9 cellular contexts compared by ENCODE assay signal in the genomic region with DNA sequence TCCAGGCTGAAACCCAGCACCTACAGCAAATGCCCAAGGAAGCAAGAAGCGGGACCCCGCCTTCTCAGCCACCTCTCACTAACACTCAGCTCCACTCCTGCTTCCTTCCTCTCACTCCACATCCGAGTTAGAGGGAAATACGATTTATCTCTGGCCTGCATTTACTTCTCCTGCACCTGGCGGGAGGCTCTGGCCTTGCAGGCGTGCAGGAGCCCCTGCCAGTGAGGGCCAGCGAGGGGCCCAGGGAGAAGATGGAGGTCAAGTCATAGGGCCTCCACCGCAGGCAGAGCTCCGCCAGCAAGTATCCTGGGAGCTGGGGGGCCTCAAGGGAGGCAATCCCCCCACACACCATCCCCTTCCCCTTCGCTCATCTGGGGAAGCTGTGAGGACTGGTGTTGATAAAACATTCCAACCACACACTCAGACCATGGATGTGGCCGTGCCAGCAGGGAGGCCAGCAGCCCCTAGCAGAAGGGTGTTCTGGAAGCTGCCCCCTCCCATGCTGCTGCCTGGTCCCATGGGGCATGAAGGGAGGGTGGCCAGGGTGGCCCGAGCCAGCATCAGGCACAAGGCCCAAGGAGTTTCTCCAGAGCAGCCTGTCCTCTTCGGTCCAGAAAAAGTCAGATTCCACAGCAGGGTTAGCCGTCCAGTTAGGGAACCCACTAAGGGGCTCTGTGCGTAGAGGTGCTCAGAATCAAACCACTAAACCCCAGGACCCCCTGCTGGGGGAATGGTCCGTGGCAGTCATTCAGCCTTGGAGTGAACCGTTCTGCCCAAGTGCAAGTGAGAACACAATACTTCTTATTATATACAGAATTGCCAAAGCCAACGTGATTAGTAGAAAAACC.
A peak's percentile ranks its signal among the peaks of the same experiment; 100 is the strongest.
DNase-seq lines count a peak whose midpoint lies in the region; ATAC-seq and TF ChIP-seq lines count a peak whose summit lies in the region.
"Had no signal": no experiment of that assay in that cellular context is flagged by ENCODE, and none has a peak within 500 bp of the region (broad histone marks: within the 10 kb centered on the region; RNA-seq: fewer than 3 reads in every experiment).

No MANE protein-coding gene starts in this region.

- H3K9me3 ChIP-seq in BE2C = no peaks in the 10 kb centered on the region
- no peaks in the 10 kb centered on the region for H3K9me3 ChIP-seq in right cardiac atrium (ENCODE audit: control insufficient read depth, low read length)

- DNase-seq in BE2C = peak; percentile 68
- peak; percentile 22 for DNase-seq in activated CD8-positive, alpha-beta memory T cell treated with anti-CD3 and anti-CD28 coated beads, Interleukin-2, amount 50 U/mL, for 48 hours
- peak in 1 of 3 donors; percentile 67 for DNase-seq in right cardiac atrium
- no peak for DNase-seq in skeletal muscle cell (ENCODE audit: low read depth)
- no peak for DNase-seq in DMS53 (lab: John Stamatoyannopoulos, UW)
- no peak for DNase-seq in activated CD4-positive, alpha-beta T cell treated with anti-CD3 and anti-CD28 coated beads for 1 hour
- no peak for DNase-seq in activated CD4-positive, alpha-beta T cell treated with anti-CD3 and anti-CD28 coated beads, Interleukin-2, amount 50 U/mL, for 1 hour
- DNase-seq: NCI-H2029 had no signal

- ATAC-seq in right cardiac atrium (peak; percentile 5 to 16), GM21825 (IDR thresholded peaks at IDR 0.05; ENCODE audit: unreplicated experiment) (no peak)

- H3K27ac ChIP-seq in right cardiac atrium (ENCODE audit: low read length) = peak overlapping the region; percentile 69

- no peaks in the 10 kb centered on the region for H3K36me3 ChIP-seq in BE2C

- H3K4me1 ChIP-seq in BE2C = peaks cover 30% of the 10 kb centered on the region
- peaks cover 14% of the 10 kb centered on the region for H3K4me1 ChIP-seq in right cardiac atrium (ENCODE audit: control insufficient read depth, insufficient read depth, low read length)

- intact Hi-C loops in right cardiac atrium (cut with DNase I) = loop anchor here in 1 of 4 donors (10.0 kb wide), 1 partner anchor 85 kb away; no protein-coding TSS in a partner anchor

- peak; percentile 42 for TF ChIP-seq CTCF in BE2C (IDR thresholded peaks at IDR 0.05; ENCODE audit: low read depth, low read length)

- WGBS in right cardiac atrium = 47% methylated on average over 18 of the region's 18 CpGs

- no peaks in the 10 kb centered on the region for H3K27me3 ChIP-seq in BE2C
- no peaks in the 10 kb centered on the region for H3K27me3 ChIP-seq in right cardiac atrium (ENCODE audit: control insufficient read depth, insufficient read depth)

- H3K4me3 ChIP-seq in BE2C (ENCODE audit: low read depth, low read length) = peak overlapping the region; percentile 52
- peak overlapping the region; percentile 42 for H3K4me3 ChIP-seq in right cardiac atrium (ENCODE audit: low read length)
- peak overlapping the region; percentile 34 for H3K4me3 ChIP-seq in skeletal muscle cell (ENCODE audit: low read depth, low read length)

Comparison
In these comparisons a context has a peak if more than half of its experiments do, and no peak if none do; other contexts are left out.
1. DNase-seq: peak in BE2C (single experiment) and activated CD8-positive, alpha-beta memory T cell treated with anti-CD3 and anti-CD28 coated beads, Interleukin-2, amount 50 U/mL, for 48 hours (single experiment); none in skeletal muscle cell (single experiment), DMS53 (single experiment), activated CD4-positive, alpha-beta T cell treated with anti-CD3 and anti-CD28 coated beads for 1 hour (single experiment) and activated CD4-positive, alpha-beta T cell treated with anti-CD3 and anti-CD28 coated beads, Interleukin-2, amount 50 U/mL, for 1 hour (single experiment).
2. Peak in every context shown above with its lines, with median percentiles within 50 percentile points of each other: H3K4me3 ChIP-seq.